In the genomic region with DNA sequence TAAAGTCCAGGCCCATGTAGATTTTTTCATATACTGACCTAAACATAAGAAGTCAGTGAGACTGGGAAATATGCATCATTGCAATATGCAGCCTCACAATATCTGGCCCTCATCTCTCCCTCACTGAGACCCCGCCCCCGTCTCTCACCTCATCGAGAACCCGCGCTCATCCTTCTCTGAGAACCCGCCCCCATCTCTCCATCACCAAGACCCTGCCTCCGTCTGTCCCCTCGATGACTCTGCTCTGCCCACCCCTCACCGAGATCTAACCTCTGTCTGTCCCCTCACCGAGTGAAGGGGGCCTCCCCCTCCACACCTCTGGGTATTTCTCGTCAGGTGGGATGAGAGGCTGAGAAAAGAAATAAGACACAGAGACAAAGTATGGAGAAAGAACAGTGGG, we compare ENCODE assay signal across 1 cellular context.
A peak's percentile ranks its signal among the peaks of the same experiment; 100 is the strongest.
TF ChIP-seq lines count a peak whose summit lies in the region.

No MANE protein-coding gene starts in this region.

TF ChIP-seq in K562, 482 proteins besides CTCF, POLR2A, EP300 and RAD21:
- TF ChIP-seq MAFK (IDR thresholded peaks at IDR 0.05; ENCODE audit: low read length) (no peak), XRCC3 (IDR thresholded peaks at IDR 0.05) (no peak), GABPB2 (CRISPR knock-in tag; conservative IDR thresholded peaks at IDR 0.05) (no peak), PURB (CRISPR knock-in tag; IDR thresholded peaks at IDR 0.05; ENCODE audit: low read depth) (no peak), HMG20A (CRISPR knock-in tag; conservative IDR thresholded peaks at IDR 0.05) (no peak), KLF1 (tag; IDR thresholded peaks at IDR 0.05) (no peak), RCOR1 (IDR thresholded peaks at IDR 0.05; ENCODE audit: borderline replicate concordance in 1 of 2, low read depth in 2 of 2, low read length in 2 of 2) (peak in 1 of 2 experiments; percentile 37; a peak in 1 of 4 replicates), ZNF589 (CRISPR knock-in tag; IDR thresholded peaks at IDR 0.05; ENCODE audit: low read depth) (no peak), KDM1A (IDR thresholded peaks at IDR 0.05) (peak in 1 of 2 experiments; percentile 29; a peak in 1 of 4 replicates), ADNP (tag; IDR thresholded peaks at IDR 0.05) (no peak), BRF1 (IDR thresholded peaks at IDR 0.05; ENCODE audit: borderline replicate concordance, extremely low read depth, insufficient read length) (no peak), NCOA4 (IDR thresholded peaks at IDR 0.05; ENCODE audit: partially characterized antibody) (no peak), ZNF639 (CRISPR knock-in tag; conservative IDR thresholded peaks at IDR 0.05 in 1 of 2, IDR thresholded peaks at IDR 0.05 in 1 of 2) (no peak), SNRNP70 (optimal IDR thresholded peaks at IDR 0.05; ENCODE audit: low read depth, low read length) (no peak), TOE1 (IDR thresholded peaks at IDR 0.05; ENCODE audit: borderline replicate concordance) (no peak), TOE1 (CRISPR knock-in tag; IDR thresholded peaks at IDR 0.05; ENCODE audit: borderline replicate concordance, low read depth) (no peak), ZBTB7A (IDR thresholded peaks at IDR 0.05; ENCODE audit: borderline replicate concordance, control insufficient read depth, low read depth, low read length) (peak; percentile 43; the same call in 1 of the 2 replicates), TCF3 (CRISPR knock-in tag; IDR thresholded peaks at IDR 0.05) (no peak), ZFX (CRISPR knock-in tag; IDR thresholded peaks at IDR 0.05) (0 out of 2 replicates have a peak, but pooled peaks have one; percentile 62), SETDB1 (IDR thresholded peaks at IDR 0.05; ENCODE audit: low read length) (no peak), ZNF561 (CRISPR knock-in tag; conservative IDR thresholded peaks at IDR 0.05) (no peak), PHF8 (IDR thresholded peaks at IDR 0.05; ENCODE audit: borderline replicate concordance, low read length) (no peak), ERF (CRISPR knock-in tag; IDR thresholded peaks at IDR 0.05) (no peak), ZNF41 (CRISPR knock-in tag; conservative IDR thresholded peaks at IDR 0.05) (no peak), MTA2 (IDR thresholded peaks at IDR 0.05; ENCODE audit: low read depth) (no peak), L3MBTL2 (IDR thresholded peaks at IDR 0.05) (no peak), E2F6 (IDR thresholded peaks at IDR 0.05; ENCODE audit: borderline replicate concordance in 1 of 2, extremely low read depth in 1 of 2, insufficient read depth in 1 of 2, insufficient read length in 1 of 2, low read depth in 1 of 2, low read length in 1 of 2, poor library complexity in 1 of 2, severe bottlenecking in 1 of 2) (peak in 1 of 2 experiments; percentile 46), SRSF3 (IDR thresholded peaks at IDR 0.05; ENCODE audit: insufficient read depth, low read length) (no peak), EGR1 (conservative IDR thresholded peaks at IDR 0.05) (0 out of 2 replicates have a peak, but pooled peaks have one; percentile 12), ZBED1 (IDR thresholded peaks at IDR 0.05) (no peak)
- TF ChIP-seq, protein P1, sequence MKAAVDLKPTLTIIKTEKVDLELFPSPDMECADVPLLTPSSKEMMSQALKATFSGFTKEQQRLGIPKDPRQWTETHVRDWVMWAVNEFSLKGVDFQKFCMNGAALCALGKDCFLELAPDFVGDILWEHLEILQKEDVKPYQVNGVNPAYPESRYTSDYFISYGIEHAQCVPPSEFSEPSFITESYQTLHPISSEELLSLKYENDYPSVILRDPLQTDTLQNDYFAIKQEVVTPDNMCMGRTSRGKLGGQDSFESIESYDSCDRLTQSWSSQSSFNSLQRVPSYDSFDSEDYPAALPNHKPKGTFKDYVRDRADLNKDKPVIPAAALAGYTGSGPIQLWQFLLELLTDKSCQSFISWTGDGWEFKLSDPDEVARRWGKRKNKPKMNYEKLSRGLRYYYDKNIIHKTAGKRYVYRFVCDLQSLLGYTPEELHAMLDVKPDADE (conservative IDR thresholded peaks at IDR 0.05; ENCODE audit: control insufficient read depth, low read depth, low read length): no peak
